ENCODE assay signal across 8 cellular contexts in genomic region chr1:10399487-10399917, GRCh38. TPM values are rescaled to one million over a fixed set of nuclear protein-coding genes. Genes with fewer than 3 reads are reported as not detected.
DNase-seq lines count a peak whose midpoint lies in the region; ATAC-seq and TF ChIP-seq lines count a peak whose summit lies in the region.

No MANE protein-coding gene starts in this region.

- ATAC-seq in effector memory CD8-positive, alpha-beta T cell (replicated peaks), result no peak

- H3K4me3 ChIP-seq in SJSA1, result peak overlapping the region; percentile 69
- H3K4me3 ChIP-seq in transverse colon, result peak overlapping the region; percentile 82 to 92 (median 85)

- peaks cover 39% of the 10 kb centered on the region for H3K4me1 Mint-ChIP-seq in activated naive CD4-positive, alpha-beta T cell treated with anti-CD3 and anti-CD28 coated beads, Interleukin-2, amount 10 ng/mL, durations not matched to agents 7 days and 5 days
- peaks cover 14 to 22% of the 10 kb centered on the region in 2 donors for H3K4me1 Mint-ChIP-seq in effector memory CD8-positive, alpha-beta T cell (ENCODE audit: low read depth in 2 of 2)

- peaks cover 5% of the 10 kb centered on the region for H3K27me3 Mint-ChIP-seq in activated naive CD4-positive, alpha-beta T cell treated with anti-CD3 and anti-CD28 coated beads, Interleukin-2, amount 10 ng/mL, durations not matched to agents 7 days and 5 days
- H3K27me3 Mint-ChIP-seq in effector memory CD8-positive, alpha-beta T cell, result no peaks in the 10 kb centered on the region

- DNase-seq in activated naive CD4-positive, alpha-beta T cell treated with anti-CD3 and anti-CD28 coated beads, Interleukin-2, amount 10 ng/mL, durations not matched to agents 7 days and 5 days, result no peak
- no peak for DNase-seq in activated naive CD4-positive, alpha-beta T cell (lab: John Stamatoyannopoulos, UW)
- DNase-seq in SJSA1 (ENCODE audit: low read depth in 1 of 2, low spot score in 2 of 2) (peak; percentile 42 to 51), midbrain (lab: John Stamatoyannopoulos, UW) (peak; percentile 23), transverse colon (no peak), AML-193 (lab: John Stamatoyannopoulos, UW) (no peak), NCI-H2196 treated with DMSO at 0.1 percent for 48 hours (lab: John Stamatoyannopoulos, UW; ENCODE audit: unreplicated experiment) (no peak)
- no peak for DNase-seq in effector memory CD8-positive, alpha-beta T cell

- peaks cover 38% of the 10 kb centered on the region for H3K4me1 ChIP-seq in SJSA1 (replicated peaks)
- peaks cover 4 to 24% (median 14%) of the 10 kb centered on the region in 4 donors for H3K4me1 ChIP-seq in transverse colon

- H3K36me3 Mint-ChIP-seq in activated naive CD4-positive, alpha-beta T cell treated with anti-CD3 and anti-CD28 coated beads, Interleukin-2, amount 10 ng/mL, durations not matched to agents 7 days and 5 days, result peaks cover 25% of the 10 kb centered on the region
- H3K36me3 Mint-ChIP-seq in effector memory CD8-positive, alpha-beta T cell (ENCODE audit: insufficient read depth), result peaks cover 15% of the 10 kb centered on the region

- in situ Hi-C loops in transverse colon (cut with MboI; ENCODE audit: low pct_ligation_motif_present in 1 of 4, low pct_unique_long_range_greater_than_20kb in 1 of 4, low sequenced_read_pairs in 3 of 4), result no loop called here

- H3K27me3 ChIP-seq in SJSA1 (replicated peaks), result no peaks in the 10 kb centered on the region
- H3K27me3 ChIP-seq in transverse colon, result no peaks in the 10 kb centered on the region

- H3K9me3 Mint-ChIP-seq in activated naive CD4-positive, alpha-beta T cell treated with anti-CD3 and anti-CD28 coated beads, Interleukin-2, amount 10 ng/mL, durations not matched to agents 7 days and 5 days, result no peaks in the 10 kb centered on the region
- no peaks in the 10 kb centered on the region for H3K9me3 Mint-ChIP-seq in effector memory CD8-positive, alpha-beta T cell

- H3K27ac ChIP-seq in SJSA1 (no peak overlapping the region), transverse colon (peak overlapping the region; percentile 92 to 98 (median 96))

- H3K36me3 ChIP-seq in SJSA1 (peaks cover 22% of the 10 kb centered on the region), transverse colon (peaks cover 0 to 14% (median 6%) of the 10 kb centered on the region in 4 donors)

- TF ChIP-seq EP300 in transverse colon (IDR thresholded peaks at IDR 0.05; ENCODE audit: low read depth), result no peak

- CTCF ChIA-PET in activated naive CD4-positive, alpha-beta T cell treated with anti-CD3 and anti-CD28 coated beads, Interleukin-2, amount 10 ng/mL, durations not matched to agents 7 days and 5 days (lab: Charles Lee), result interaction anchor here (0.8 to 3.2 kb wide), 2 partner anchors 30 to 95 kb away, joined by 3 to 11 read pairs; partner anchors contain the start of gene CENPS

- 0% methylated on average over 32 of the region's 34 CpGs; no CpG with 5 or more reads in 1 of the 2 donors for WGBS in transverse colon (ENCODE audit: low coverage in 1 of 2), 2 donors

- no peak for TF ChIP-seq CTCF in transverse colon (IDR thresholded peaks at IDR 0.05)

- H3K4me3 Mint-ChIP-seq in activated naive CD4-positive, alpha-beta T cell treated with anti-CD3 and anti-CD28 coated beads, Interleukin-2, amount 10 ng/mL, durations not matched to agents 7 days and 5 days, result peak overlapping the region; percentile 81
- peak overlapping the region; percentile 90 to 95 for H3K4me3 Mint-ChIP-seq in effector memory CD8-positive, alpha-beta T cell

- no peaks in the 10 kb centered on the region for H3K9me3 ChIP-seq in SJSA1 (replicated peaks)
- no peaks in the 10 kb centered on the region for H3K9me3 ChIP-seq in transverse colon

- H3K27ac Mint-ChIP-seq in activated naive CD4-positive, alpha-beta T cell treated with anti-CD3 and anti-CD28 coated beads, Interleukin-2, amount 10 ng/mL, durations not matched to agents 7 days and 5 days, result peak overlapping the region; percentile 58
- peak overlapping the region in 1 of 2 donors; percentile 92 for H3K27ac Mint-ChIP-seq in effector memory CD8-positive, alpha-beta T cell

- no peak for TF ChIP-seq POLR2A in transverse colon (IDR thresholded peaks at IDR 0.05)

- intact Hi-C loops in transverse colon (cut with DNase I; ENCODE audit: low total_unique reads), result no loop called here

RNA-seq across cellular contexts. Expression of gene PGD, which starts 0.6 kb away (rescaled TPM):
- 44.6 and 55.6 TPM in 2 replicates for total RNA-seq in SJSA1 (2014; rRNA removed; shearing (Covaris generic))
- 10 to 100 TPM; 15.7 to 73.0 (median 66.1) TPM for total RNA-seq in transverse colon

RNA-seq across cellular contexts. Expression of gene CENPS, which starts 30.7 kb away (rescaled TPM):
- total RNA-seq in SJSA1 (2014; rRNA removed; shearing (Covaris generic)), result 4.9 and 14.6 TPM in 2 replicates
- total RNA-seq in transverse colon, result 1 to 10 TPM in 2 of 4 donors, not detected in 2; 6.8 to 8.2 TPM

RNA-seq across cellular contexts. Expression of gene CORT, which starts 50.3 kb away (rescaled TPM):
- 1.7 TPM in 1 of 2 replicates, not detected in the other for total RNA-seq in SJSA1 (2014; rRNA removed; shearing (Covaris generic))
- total RNA-seq in transverse colon, result 1 to 10 TPM in 3 of 4 donors, not detected in 1; 1.1 to 6.4 (median 2.6) TPM

Comparison
In these comparisons a context has a peak if more than half of its experiments do, and no peak if none do; other contexts are left out.
1. DNase-seq: peak in SJSA1 (2 of 2) and midbrain (single experiment); none in activated naive CD4-positive, alpha-beta T cell treated with anti-CD3 and anti-CD28 coated beads, Interleukin-2, amount 10 ng/mL, durations not matched to agents 7 days and 5 days (single experiment), activated naive CD4-positive, alpha-beta T cell (0 of 4), effector memory CD8-positive, alpha-beta T cell (0 of 3), transverse colon (single experiment), AML-193 (0 of 2) and NCI-H2196 treated with DMSO at 0.1 percent for 48 hours (single experiment).